8 cellular contexts compared by ENCODE assay signal in genomic region chr5:84274585-84275468, GRCh38.
DNase-seq lines count a peak whose midpoint lies in the region; ATAC-seq and TF ChIP-seq lines count a peak whose summit lies in the region.

No MANE protein-coding gene starts in this region.

- no peak overlapping the region for H3K27ac ChIP-seq in heart right ventricle
- no peak overlapping the region for H3K27ac ChIP-seq in body of pancreas
- H3K27ac ChIP-seq in mesenchymal stem cell (ENCODE audit: low read length, poor library complexity, severe bottlenecking) = no peak overlapping the region
- no peak overlapping the region for H3K27ac ChIP-seq in CD4-positive, alpha-beta T cell (ENCODE audit: low read depth, low read length)

- H2AFZ ChIP-seq in mesenchymal stem cell (ENCODE audit: low read depth, low read length) = no peak overlapping the region

- H3K4me1 ChIP-seq in heart right ventricle = peaks cover 0 to 7% (median 0%) of the 10 kb centered on the region in 9 donors
- no peaks in the 10 kb centered on the region for H3K4me1 ChIP-seq in body of pancreas
- H3K4me1 ChIP-seq in mesenchymal stem cell (ENCODE audit: control insufficient read depth, insufficient read depth, low read depth, low read length) = no peaks in the 10 kb centered on the region

- ATAC-seq in heart right ventricle = no peak
- no peak for ATAC-seq in left ventricle myocardium superior
- peak; percentile 45 for ATAC-seq in body of pancreas
- no peak for ATAC-seq in HG02623 (IDR thresholded peaks at IDR 0.05; ENCODE audit: unreplicated experiment)
- ATAC-seq in CD4-positive, alpha-beta T cell (ENCODE audit: poor library complexity) = no peak

- no peak overlapping the region for H2BK120ac ChIP-seq in mesenchymal stem cell (ENCODE audit: low read depth, low read length)

- DNase-seq in heart right ventricle (peak; percentile 10 to 12), left ventricle myocardium superior (no peak), body of pancreas (peak; percentile 16 to 49 (median 30)), mesenchymal stem cell (peak; percentile 39), NCI-H774 (lab: John Stamatoyannopoulos, UW) (no peak)
- DNase-seq in CD4-positive, alpha-beta T cell = no peak

- TF ChIP-seq CTCF in heart right ventricle (IDR thresholded peaks at IDR 0.05) = peak; percentile 11 to 62 (median 53)
- TF ChIP-seq CTCF in LNCAP (IDR thresholded peaks at IDR 0.05) = peak; percentile 57
- TF ChIP-seq CTCF in body of pancreas (IDR thresholded peaks at IDR 0.05) = peak in 6 of 7 experiments; percentile 40 to 53 (median 46)
- no peak for TF ChIP-seq CTCF in CD4-positive, alpha-beta T cell (IDR thresholded peaks at IDR 0.05)

- no peak overlapping the region for H3K4ac ChIP-seq in mesenchymal stem cell (ENCODE audit: low read depth in 1 of 2, low read length in 2 of 2)

- no peak overlapping the region for H3K23ac ChIP-seq in mesenchymal stem cell (ENCODE audit: low read length in 2 of 2)

- no peaks in the 10 kb centered on the region for H3K4me1 Mint-ChIP-seq in CD4-positive, alpha-beta T cell (ENCODE audit: low read depth)

- no peak overlapping the region for H3K18ac ChIP-seq in mesenchymal stem cell (ENCODE audit: low read depth in 1 of 2, low read length in 2 of 2)

- POLR2A ChIA-PET in CD4-positive, alpha-beta T cell (lab: Charles Lee) = no interaction called here

- H3K36me3 Mint-ChIP-seq in CD4-positive, alpha-beta T cell (ENCODE audit: low read depth) = no peaks in the 10 kb centered on the region

- no peak overlapping the region for H2AK5ac ChIP-seq in mesenchymal stem cell (ENCODE audit: low read length, severe bottlenecking)

- H2BK5ac ChIP-seq in mesenchymal stem cell (ENCODE audit: low read depth, low read length, poor library complexity, severe bottlenecking) = no peak overlapping the region

- H3K4me3 ChIP-seq in heart right ventricle = no peak overlapping the region
- no peak overlapping the region for H3K4me3 ChIP-seq in body of pancreas
- H3K4me3 ChIP-seq in mesenchymal stem cell (ENCODE audit: insufficient read depth in 1 of 2, low read depth in 1 of 2, low read length in 2 of 2) = no peak overlapping the region

- CTCF ChIA-PET in CD4-positive, alpha-beta T cell (lab: Charles Lee) = no interaction called here

- H3K36me3 ChIP-seq in heart right ventricle (no peaks in the 10 kb centered on the region), body of pancreas (replicated peaks in 1 of 2; ENCODE audit: insufficient read depth in 1 of 2, low read depth in 2 of 2) (no peaks in the 10 kb centered on the region), mesenchymal stem cell (ENCODE audit: control insufficient read depth in 1 of 2, insufficient read depth in 2 of 2, low read depth in 1 of 2, low read length in 2 of 2) (no peaks in the 10 kb centered on the region)

- intact Hi-C loops in heart right ventricle (cut with DNase I) (loop anchor here in 2 of 10 donors (10.0 kb wide), 1 partner anchor 770 kb away; no protein-coding TSS in a partner anchor), left ventricle myocardium superior (cut with micrococcal nuclease) (no loop called here), body of pancreas (cut with DNase I) (no loop called here)
- intact Hi-C loops in CD4-positive, alpha-beta T cell (cut with DNase I, micrococcal nuclease) = no loop called here

- H3K27ac Mint-ChIP-seq in CD4-positive, alpha-beta T cell = no peak overlapping the region

- H2BK15ac ChIP-seq in mesenchymal stem cell (ENCODE audit: low read depth, poor library complexity, severe bottlenecking) = no peak overlapping the region

- no peak overlapping the region for H3K9ac ChIP-seq in mesenchymal stem cell (ENCODE audit: low read length)

- no peaks in the 10 kb centered on the region for H3K27me3 Mint-ChIP-seq in CD4-positive, alpha-beta T cell

- 63 to 68% methylated on average over 3 of the region's 3 CpGs for WGBS in heart right ventricle, 2 donors
- 33 to 37% methylated on average over 3 of the region's 3 CpGs for WGBS in body of pancreas, 2 donors
- WGBS in mesenchymal stem cell = 100% methylated on average over 1 of the region's 3 CpGs

- no peaks in the 10 kb centered on the region for H3K9me3 ChIP-seq in heart right ventricle
- H3K9me3 ChIP-seq in body of pancreas = no peaks in the 10 kb centered on the region
- H3K9me3 ChIP-seq in mesenchymal stem cell (ENCODE audit: control insufficient read depth, low read length) = no peaks in the 10 kb centered on the region
- no peaks in the 10 kb centered on the region for H3K9me3 ChIP-seq in CD4-positive, alpha-beta T cell (ENCODE audit: control insufficient read depth, low read length)

- H3K4me3 Mint-ChIP-seq in CD4-positive, alpha-beta T cell = no peak overlapping the region

- H4K91ac ChIP-seq in mesenchymal stem cell (ENCODE audit: low read length) = no peak overlapping the region

- no peak overlapping the region for H3K14ac ChIP-seq in mesenchymal stem cell (ENCODE audit: low read length in 2 of 2)

- no peak for TF ChIP-seq POLR2A in body of pancreas (IDR thresholded peaks at IDR 0.05)

- no peak overlapping the region for H4K8ac ChIP-seq in mesenchymal stem cell (ENCODE audit: low read length)

- H3K4me2 ChIP-seq in mesenchymal stem cell (ENCODE audit: low read length, poor library complexity, severe bottlenecking) = no peak overlapping the region

- H3K9me3 Mint-ChIP-seq in CD4-positive, alpha-beta T cell = no peaks in the 10 kb centered on the region

- H2BK12ac ChIP-seq in mesenchymal stem cell (ENCODE audit: low read length in 2 of 2) = no peak overlapping the region

- H3K79me1 ChIP-seq in mesenchymal stem cell (replicated peaks; ENCODE audit: low read length, poor library complexity, severe bottlenecking) = peaks cover 15% of the 10 kb centered on the region

- no peaks in the 10 kb centered on the region for H3K27me3 ChIP-seq in heart right ventricle
- no peaks in the 10 kb centered on the region for H3K27me3 ChIP-seq in body of pancreas
- H3K27me3 ChIP-seq in mesenchymal stem cell (ENCODE audit: control insufficient read depth in 1 of 2, insufficient read depth in 1 of 2, low read length in 2 of 2) = no peaks in the 10 kb centered on the region
- H3K27me3 ChIP-seq in CD4-positive, alpha-beta T cell (ENCODE audit: control insufficient read depth, insufficient read depth, low read length) = no peaks in the 10 kb centered on the region

Comparison
In these comparisons a context has a peak if more than half of its experiments do, and no peak if none do; other contexts are left out.
1. DNase-seq: peak in heart right ventricle (2 of 2), body of pancreas (4 of 4) and mesenchymal stem cell (single experiment); none in left ventricle myocardium superior (single experiment), CD4-positive, alpha-beta T cell (0 of 10) and NCI-H774 (single experiment).